27 cellular contexts compared by ENCODE assay signal in genomic region chr3:185403002-185403401, GRCh38.
"Had no signal": no experiment of that assay in that cellular context is flagged by ENCODE, and none has a peak within 500 bp of the region (broad histone marks: within the 10 kb centered on the region; RNA-seq: fewer than 3 reads in every experiment).

No MANE protein-coding gene starts in this region.

- ATAC-seq: activated CD4-positive, CD25-positive, alpha-beta regulatory T cell treated with anti-CD3 and anti-CD28 coated beads, Interleukin-2, amount 50 U/mL, for 24 hours; foreskin keratinocyte; stimulated activated effector memory CD8-positive, alpha-beta T cell treated with anti-CD3 and anti-CD28 coated beads, Interleukin-12 subunit alpha, Interleukin-12 subunit beta, amount 100 ng/mL, for 72 hours; upper lobe of right lung had no signal

- H3K4me3 Mint-ChIP-seq: activated naive CD4-positive, alpha-beta T cell treated with anti-CD3 and anti-CD28 coated beads for 36 hours; activated naive CD8-positive, alpha-beta T cell treated with anti-CD3 and anti-CD28 coated beads for 36 hours; naive B cell; neural crest cell; stimulated activated effector memory CD8-positive, alpha-beta T cell treated with anti-CD3 and anti-CD28 coated beads, Interleukin-12 subunit alpha, Interleukin-12 subunit beta, amount 100 ng/mL, for 72 hours; stimulated activated naive CD8-positive, alpha-beta T cell treated with anti-CD3 and anti-CD28 coated beads, Interleukin-15, Interleukin-2, amounts not matched to agents 100 ng/mL and 50 ng/mL, for 24 hours had no signal

- H3K27ac ChIP-seq: ascending aorta, brain microvascular endothelial cell, esophagus muscularis mucosa, foreskin keratinocyte, heart right ventricle, left ventricle myocardium inferior, prostate gland, tibial artery, upper lobe of right lung, VCaP had no signal

- H3K9me3 ChIP-seq: ascending aorta, esophagus muscularis mucosa, heart right ventricle, left ventricle myocardium inferior, pancreas, prostate gland, sigmoid colon, tibial artery, upper lobe of right lung had no signal

- H3K27ac Mint-ChIP-seq: activated naive CD4-positive, alpha-beta T cell treated with anti-CD3 and anti-CD28 coated beads for 36 hours; activated naive CD8-positive, alpha-beta T cell treated with anti-CD3 and anti-CD28 coated beads for 36 hours; naive B cell; stimulated activated effector memory CD8-positive, alpha-beta T cell treated with anti-CD3 and anti-CD28 coated beads, Interleukin-12 subunit alpha, Interleukin-12 subunit beta, amount 100 ng/mL, for 72 hours; stimulated activated naive CD8-positive, alpha-beta T cell treated with anti-CD3 and anti-CD28 coated beads, Interleukin-15, Interleukin-2, amounts not matched to agents 100 ng/mL and 50 ng/mL, for 24 hours had no signal

- H3K9me3 Mint-ChIP-seq: activated naive CD4-positive, alpha-beta T cell treated with anti-CD3 and anti-CD28 coated beads for 36 hours; activated naive CD8-positive, alpha-beta T cell treated with anti-CD3 and anti-CD28 coated beads for 36 hours; naive B cell; neural crest cell; stimulated activated effector memory CD8-positive, alpha-beta T cell treated with anti-CD3 and anti-CD28 coated beads, Interleukin-12 subunit alpha, Interleukin-12 subunit beta, amount 100 ng/mL, for 72 hours; stimulated activated naive CD8-positive, alpha-beta T cell treated with anti-CD3 and anti-CD28 coated beads, Interleukin-15, Interleukin-2, amounts not matched to agents 100 ng/mL and 50 ng/mL, for 24 hours had no signal

- DNase-seq: activated CD4-positive, alpha-beta T cell treated with anti-CD3 and anti-CD28 coated beads for 48 hours; activated CD4-positive, alpha-beta T cell treated with anti-CD3 and anti-CD28 coated beads, Interleukin-2, amount 50 U/mL, for 48 hours; activated CD8-positive, alpha-beta memory T cell treated with anti-CD3 and anti-CD28 coated beads for 24 hours; activated effector memory CD4-positive, alpha-beta T cell treated with anti-CD3 and anti-CD28 coated beads, Interleukin-2, amount 50 U/mL, for 16 hours; activated naive CD4-positive, alpha-beta T cell treated with anti-CD3 and anti-CD28 coated beads for 36 hours; activated naive CD8-positive, alpha-beta T cell treated with anti-CD3 and anti-CD28 coated beads for 36 hours; brain microvascular endothelial cell; cortex of kidney; left ventricle myocardium inferior; naive B cell; nucleus accumbens; sigmoid colon; stimulated activated CD4-positive, alpha-beta T cell treated with anti-CD3 and anti-CD28 coated beads, Interleukin-4, amount 100 ng/mL, for 24 hours; tibial artery; upper lobe of right lung had no signal

- H3K36me3 Mint-ChIP-seq: activated naive CD8-positive, alpha-beta T cell treated with anti-CD3 and anti-CD28 coated beads for 36 hours; naive B cell; stimulated activated effector memory CD8-positive, alpha-beta T cell treated with anti-CD3 and anti-CD28 coated beads, Interleukin-12 subunit alpha, Interleukin-12 subunit beta, amount 100 ng/mL, for 72 hours had no signal

- H3K36me3 ChIP-seq: ascending aorta, brain microvascular endothelial cell, esophagus muscularis mucosa, heart right ventricle, left ventricle myocardium inferior, pancreas, prostate gland, sigmoid colon, tibial artery, upper lobe of right lung had no signal

- H3K4me1 Mint-ChIP-seq: activated naive CD8-positive, alpha-beta T cell treated with anti-CD3 and anti-CD28 coated beads for 36 hours; naive B cell; stimulated activated effector memory CD8-positive, alpha-beta T cell treated with anti-CD3 and anti-CD28 coated beads, Interleukin-12 subunit alpha, Interleukin-12 subunit beta, amount 100 ng/mL, for 72 hours had no signal

- H3K27me3 Mint-ChIP-seq: activated naive CD8-positive, alpha-beta T cell treated with anti-CD3 and anti-CD28 coated beads for 36 hours; naive B cell had no signal

- H3K27me3 ChIP-seq: ascending aorta, brain microvascular endothelial cell, esophagus muscularis mucosa, foreskin keratinocyte, heart right ventricle, pancreas, sigmoid colon, tibial artery, upper lobe of right lung had no signal

- H3K4me1 ChIP-seq: ascending aorta, prostate gland, tibial artery had no signal

- H3K4me3 ChIP-seq: ascending aorta, esophagus muscularis mucosa, heart right ventricle, left ventricle myocardium inferior, lung, pancreas, prostate gland, sigmoid colon, tibial artery, upper lobe of right lung had no signal
